In the genomic region with DNA sequence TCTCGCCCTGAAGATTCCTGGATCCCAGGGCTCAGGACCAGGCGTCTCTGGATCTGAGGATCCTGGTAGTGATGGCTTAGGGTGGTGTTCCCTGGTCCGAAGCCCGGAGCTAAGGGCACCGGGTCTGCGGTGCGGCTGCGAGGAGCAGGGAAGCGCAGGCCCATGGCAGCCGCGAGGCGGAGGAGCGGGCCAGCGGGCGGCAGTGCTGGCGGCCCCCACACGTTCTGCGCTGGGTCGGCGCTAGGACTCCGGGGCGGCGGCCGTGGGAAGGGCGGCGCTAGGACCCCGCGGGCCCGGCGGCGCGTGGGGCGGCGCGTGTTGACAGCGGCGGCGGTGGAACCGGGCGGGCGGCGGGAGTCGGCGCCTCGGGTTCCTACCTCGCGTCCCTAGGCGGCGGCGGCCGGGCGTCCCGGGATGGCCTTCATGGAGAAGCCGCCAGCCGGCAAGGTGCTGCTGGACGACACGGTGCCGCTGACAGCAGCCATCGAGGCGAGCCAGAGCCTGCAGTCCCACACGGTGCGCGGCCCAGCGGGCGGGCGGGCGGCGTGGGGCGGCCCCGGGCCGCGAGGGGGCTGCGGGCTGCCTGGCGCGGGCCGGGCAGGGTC, we compare ENCODE assay signal across 8 cellular contexts. TPM values are rescaled to one million over a fixed set of nuclear protein-coding genes. Genes with fewer than 3 reads are reported as not detected.
DNase-seq lines count a peak whose midpoint lies in the region; ATAC-seq and TF ChIP-seq lines count a peak whose summit lies in the region.

A gene (plus strand): TSS at position 318 of the 605 bp plus-strand sequence. CDS start 97 bp downstream, at position 415.

- no peaks in the 10 kb centered on the region for H3K27me3 ChIP-seq in kidney epithelial cell (ENCODE audit: control insufficient read depth, insufficient read depth, low read length)

- H3K36me3 ChIP-seq in kidney epithelial cell (ENCODE audit: control insufficient read depth, insufficient read depth, low read length): no peaks in the 10 kb centered on the region

- ATAC-seq in HG02588 (IDR thresholded peaks at IDR 0.05; ENCODE audit: unreplicated experiment): peak; percentile 93

- H3K4me3 Mint-ChIP-seq in chondrocyte (ENCODE audit: unreplicated experiment): peak within 1 kb of the TSS; percentile 99

- no peaks in the 10 kb centered on the region for H3K27me3 Mint-ChIP-seq in chondrocyte (ENCODE audit: low read depth)

- TF ChIP-seq CTCF in chondrocyte (IDR thresholded peaks at IDR 0.05): peak; percentile 55
- TF ChIP-seq CTCF in kidney epithelial cell (IDR thresholded peaks at IDR 0.05; ENCODE audit: insufficient read depth, low read length, poor library complexity, severe bottlenecking): no peak

- H3K27ac Mint-ChIP-seq in chondrocyte (ENCODE audit: unreplicated experiment): peak within 1 kb of the TSS; percentile 97

- H3K4me3 ChIP-seq in kidney epithelial cell (ENCODE audit: low read depth, low read length): peak within 1 kb of the TSS; percentile 73

- H3K4me1 Mint-ChIP-seq in chondrocyte (ENCODE audit: low read depth): peaks cover 37% of the 10 kb centered on the region

- DNase-seq in DMS 273 (lab: John Stamatoyannopoulos, UW; ENCODE audit: unreplicated experiment): peak; percentile 86
- DNase-seq in DMS 273 treated with DMSO at 0.1 percent for 48 hours (lab: John Stamatoyannopoulos, UW): no peak
- DNase-seq in NCI-H146 (lab: John Stamatoyannopoulos, UW): peak; percentile 58
- DNase-seq in activated CD4-positive, alpha-beta T cell treated with anti-CD3 and anti-CD28 coated beads for 4 hours: peak; percentile 72 to 73
- DNase-seq in chondrocyte (ENCODE audit: low spot score): no peak
- DNase-seq in kidney epithelial cell (ENCODE audit: low read depth): no peak
- DNase-seq in stimulated activated CD4-positive, alpha-beta T cell treated with anti-CD3 and anti-CD28 coated beads, Interleukin-15, amount 100 ng/mL, for 24 hours: peak; percentile 85

- no peaks in the 10 kb centered on the region for H3K9me3 Mint-ChIP-seq in chondrocyte (ENCODE audit: low read depth)

- H3K36me3 Mint-ChIP-seq in chondrocyte (ENCODE audit: low read depth): no peaks in the 10 kb centered on the region

RNA-seq across cellular contexts. Expression of the gene that starts here (rescaled TPM):
- total RNA-seq in chondrocyte (30.2 to 32.0 TPM (median 31.4 TPM) in 3 replicates), kidney epithelial cell (13.2 and 17.9 TPM in 2 replicates)

Comparison
In these comparisons a context has a peak if more than half of its experiments do, and no peak if none do; other contexts are left out.
1. DNase-seq: peak in DMS 273 (single experiment), NCI-H146 (single experiment), activated CD4-positive, alpha-beta T cell treated with anti-CD3 and anti-CD28 coated beads for 4 hours (2 of 2) and stimulated activated CD4-positive, alpha-beta T cell treated with anti-CD3 and anti-CD28 coated beads, Interleukin-15, amount 100 ng/mL, for 24 hours (single experiment); none in DMS 273 treated with DMSO at 0.1 percent for 48 hours (single experiment), chondrocyte (single experiment) and kidney epithelial cell (single experiment).